Comparison of ENCODE assay signal across 17 cellular contexts in genomic region chr14:105664691-105665090, GRCh38.
A peak's percentile ranks its signal among the peaks of the same experiment; 100 is the strongest.
DNase-seq lines count a peak whose midpoint lies in the region; ATAC-seq, FAIRE-seq and TF ChIP-seq lines count a peak whose summit lies in the region.
"Had no signal": no experiment of that assay in that cellular context is flagged by ENCODE, and none has a peak within 500 bp of the region (broad histone marks: within the 10 kb centered on the region; RNA-seq: fewer than 3 reads in every experiment).

No MANE protein-coding gene starts in this region.

- no peak for TF ChIP-seq EP300 in HepG2 (IDR thresholded peaks at IDR 0.05; ENCODE audit: low read depth in 2 of 2, low read length in 2 of 2)
- no peak for TF ChIP-seq EP300 in HepG2 (CRISPR knock-in tag; IDR thresholded peaks at IDR 0.05; ENCODE audit: borderline replicate concordance)

- no peaks in the 10 kb centered on the region for H3K79me2 ChIP-seq in HepG2 (ENCODE audit: insufficient read depth, low read length)

- H3K27me3 Mint-ChIP-seq in activated T-helper 2 cell treated with anti-CD3 and anti-CD28 coated beads, Interferon-gamma antibody, Interleukin-2, Interleukin-4, amounts not matched to agents 10 μg/mL and 5 μg/mL and 100 μg/mL, durations not matched to agents 14 hours and 24 hours and 36 hours (ENCODE audit: low read depth) = no peaks in the 10 kb centered on the region
- peaks cover 0 to 9% of the 10 kb centered on the region in 2 donors for H3K27me3 Mint-ChIP-seq in natural killer cell (ENCODE audit: low read depth in 2 of 2)
- H3K27me3 Mint-ChIP-seq: B cell had no signal

- POLR2A ChIA-PET in HepG2 (lab: Yijun Ruan, JAX) = no interaction called here

- WGBS in right lobe of liver (ENCODE audit: insufficient coverage, low coverage, low lambda C conversion rate, missing lambda C conversion rate) = 67% methylated on average over 1 of the region's 4 CpGs
- 0% methylated on average over 1 of the region's 4 CpGs for WGBS in HepG2 (ENCODE audit: low lambda C conversion rate)
- 70 to 89% (median 79%) methylated on average over 2 to 4 of the region's 4 CpGs for WGBS in spleen, 5 donors

- H3K9ac ChIP-seq in HepG2 (ENCODE audit: insufficient read depth, low read depth, low read length) = no peak overlapping the region

- TF ChIP-seq POLR2A in right lobe of liver (IDR thresholded peaks at IDR 0.05) (no peak), HepG2 (IDR thresholded peaks at IDR 0.05; ENCODE audit: insufficient read depth in 1 of 2, low read depth in 2 of 2, low read length in 2 of 2) (no peak), spleen (IDR thresholded peaks at IDR 0.05) (no peak)

- H2AFZ ChIP-seq in HepG2 (ENCODE audit: low read length) = no peak overlapping the region

- TF ChIP-seq CTCF in right lobe of liver (IDR thresholded peaks at IDR 0.05) = no peak
- TF ChIP-seq CTCF in HepG2 (CRISPR knock-in tag; IDR thresholded peaks at IDR 0.05) = no peak
- no peak for TF ChIP-seq CTCF in spleen (IDR thresholded peaks at IDR 0.05 in 8 of 11, conservative IDR thresholded peaks at IDR 0.05 in 3 of 11)
- TF ChIP-seq CTCF in natural killer cell (IDR thresholded peaks at IDR 0.05) = no peak

- no TSS peak for BruUV-seq in HepG2 (replicated peaks; lab: Mats Ljungman, UMichigan)

- no peak overlapping the region for H3K4me2 ChIP-seq in HepG2 (ENCODE audit: low read depth, low read length)

- H4K20me1 ChIP-seq in HepG2 (ENCODE audit: insufficient read depth, low read length) = no peaks in the 10 kb centered on the region

- H3K36me3 Mint-ChIP-seq in activated T-helper 2 cell treated with anti-CD3 and anti-CD28 coated beads, Interferon-gamma antibody, Interleukin-2, Interleukin-4, amounts not matched to agents 10 μg/mL and 5 μg/mL and 100 μg/mL, durations not matched to agents 14 hours and 24 hours and 36 hours (ENCODE audit: low read depth) = no peaks in the 10 kb centered on the region
- H3K36me3 Mint-ChIP-seq in natural killer cell = no peaks in the 10 kb centered on the region

- H3K9me3 Mint-ChIP-seq in activated T-helper 2 cell treated with anti-CD3 and anti-CD28 coated beads, Interferon-gamma antibody, Interleukin-2, Interleukin-4, amounts not matched to agents 10 μg/mL and 5 μg/mL and 100 μg/mL, durations not matched to agents 14 hours and 24 hours and 36 hours = peaks cover 8% of the 10 kb centered on the region
- H3K9me3 Mint-ChIP-seq in natural killer cell = peaks cover 8 to 9% of the 10 kb centered on the region in 2 donors

- no peak overlapping the region for H3K4me3 ChIP-seq in right lobe of liver
- H3K4me3 ChIP-seq in HepG2 (replicated peaks in 1 of 3; ENCODE audit: insufficient read depth in 1 of 3, low read depth in 2 of 3, low read length in 3 of 3) = no peak overlapping the region
- no peak overlapping the region for H3K4me3 ChIP-seq in spleen

- in situ Hi-C loops in HepG2 (cut with HindIII; ENCODE audit: extremely low pct_ligation_motif_present, low pct_unique_long_range_greater_than_20kb) = no loop called here

- H3K36me3 ChIP-seq in right lobe of liver = no peaks in the 10 kb centered on the region
- no peaks in the 10 kb centered on the region for H3K36me3 ChIP-seq in HepG2 (replicated peaks in 1 of 2; ENCODE audit: control insufficient read depth in 1 of 2, insufficient read depth in 2 of 2, low read length in 2 of 2)
- H3K36me3 ChIP-seq in spleen = no peaks in the 10 kb centered on the region

- H3K27ac Mint-ChIP-seq in activated T-helper 2 cell treated with anti-CD3 and anti-CD28 coated beads, Interferon-gamma antibody, Interleukin-2, Interleukin-4, amounts not matched to agents 10 μg/mL and 5 μg/mL and 100 μg/mL, durations not matched to agents 14 hours and 24 hours and 36 hours = no peak overlapping the region
- H3K27ac Mint-ChIP-seq in natural killer cell = no peak overlapping the region
- H3K27ac Mint-ChIP-seq: B cell; CD4-positive, alpha-beta T cell; H9 had no signal

- H3K4me1 ChIP-seq in right lobe of liver = peaks cover 0 to 6% (median 2%) of the 10 kb centered on the region in 4 donors
- no peaks in the 10 kb centered on the region for H3K4me1 ChIP-seq in HepG2 (ENCODE audit: insufficient read depth, low read length)
- no peaks in the 10 kb centered on the region for H3K4me1 ChIP-seq in spleen

- no peak overlapping the region for H3K27ac ChIP-seq in right lobe of liver
- no peak overlapping the region for H3K27ac ChIP-seq in HepG2 (ENCODE audit: extremely low read length, insufficient read depth, low read length)
- H3K27ac ChIP-seq in spleen = no peak overlapping the region

- H3K27me3 ChIP-seq in right lobe of liver = no peaks in the 10 kb centered on the region
- peaks cover 0 to 20% of the 10 kb centered on the region in 2 experiments; a peak in 4 of 5 replicates for H3K27me3 ChIP-seq in HepG2 (ENCODE audit: control insufficient read depth in 1 of 2, insufficient read depth in 2 of 2, low read length in 2 of 2)
- H3K27me3 ChIP-seq in spleen (replicated peaks in 1 of 7) = no peaks in the 10 kb centered on the region

- no peak for TF ChIP-seq RAD21 in HepG2 (CRISPR knock-in tag; IDR thresholded peaks at IDR 0.05)

- no peaks in the 10 kb centered on the region for H3K9me3 ChIP-seq in right lobe of liver
- H3K9me3 ChIP-seq in HepG2 (ENCODE audit: low read length) = no peaks in the 10 kb centered on the region
- H3K9me3 ChIP-seq in spleen = peaks cover 0 to under 1% (median 0%) of the 10 kb centered on the region in 8 donors

- ATAC-seq in right lobe of liver (peak; percentile 28 to 56 (median 33)), HepG2 (no peak), left lobe of liver (peak; percentile 72), natural killer cell (no peak), GM19324 (IDR thresholded peaks at IDR 0.05; ENCODE audit: low FRiP score, unreplicated experiment) (no peak)

- H3K4me3 Mint-ChIP-seq in activated T-helper 2 cell treated with anti-CD3 and anti-CD28 coated beads, Interferon-gamma antibody, Interleukin-2, Interleukin-4, amounts not matched to agents 10 μg/mL and 5 μg/mL and 100 μg/mL, durations not matched to agents 14 hours and 24 hours and 36 hours (ENCODE audit: low read depth) = no peak overlapping the region
- H3K4me3 Mint-ChIP-seq in natural killer cell = no peak overlapping the region
- H3K4me3 Mint-ChIP-seq: B cell; CD4-positive, alpha-beta T cell; H9 had no signal

- intact Hi-C loops in right lobe of liver (cut with DNase I) (no loop called here), HepG2 (cut with micrococcal nuclease; ENCODE audit: unreplicated experiment) (no loop called here), spleen (cut with DNase I; ENCODE audit: low total_unique reads) (no loop called here), natural killer cell (cut with micrococcal nuclease) (no loop called here)
- intact Hi-C loops in activated T-helper 2 cell treated with anti-CD3 and anti-CD28 coated beads, Interferon-gamma antibody, Interleukin-2, Interleukin-4, amounts not matched to agents 10 μg/mL and 5 μg/mL and 100 μg/mL, durations not matched to agents 14 hours and 24 hours and 36 hours (cut with micrococcal nuclease) = no loop called here

- no peaks in the 10 kb centered on the region for H3K4me1 Mint-ChIP-seq in activated T-helper 2 cell treated with anti-CD3 and anti-CD28 coated beads, Interferon-gamma antibody, Interleukin-2, Interleukin-4, amounts not matched to agents 10 μg/mL and 5 μg/mL and 100 μg/mL, durations not matched to agents 14 hours and 24 hours and 36 hours (ENCODE audit: low read depth)
- H3K4me1 Mint-ChIP-seq in natural killer cell = peaks cover 0 to 9% of the 10 kb centered on the region in 2 donors
- H3K4me1 Mint-ChIP-seq: H9 had no signal

- DNase-seq in right lobe of liver = no peak
- DNase-seq in HepG2 (ENCODE audit: low spot score) = no peak
- DNase-seq in left lobe of liver (ENCODE audit: low spot score) = no peak
- DNase-seq in spleen = peak; percentile 66
- DNase-seq in activated T-helper 2 cell treated with anti-CD3 and anti-CD28 coated beads, Interferon-gamma antibody, Interleukin-2, Interleukin-4, amounts not matched to agents 10 μg/mL and 5 μg/mL and 100 μg/mL, durations not matched to agents 14 hours and 24 hours and 36 hours (ENCODE audit: low spot score) = no peak
- DNase-seq in natural killer cell = no peak
- DNase-seq: C1 segment of cervical spinal cord; CD4-positive, alpha-beta T cell; DMS79 treated with DMSO at 0.1 percent for 48 hours; EL; GOT3; H9 had no signal

- CTCF ChIA-PET in HepG2 (lab: Yijun Ruan, JAX; ENCODE audit: low intra/inter-chr PET ratio, low total read pairs) = no interaction called here

- no peak for FAIRE-seq in HepG2 (lab: Jason Lieb, UNC)
- FAIRE-seq: A204.1, G401.6, GM12892 had no signal

TF ChIP-seq in HepG2, 621 proteins besides CTCF, POLR2A, EP300 and RAD21 (continues in another document):
- TF ChIP-seq ZNF598 (CRISPR knock-in tag; IDR thresholded peaks at IDR 0.05; ENCODE audit: borderline replicate concordance) (no peak), ZNF879 (CRISPR knock-in tag; IDR thresholded peaks at IDR 0.05) (no peak), SKIL (CRISPR knock-in tag; IDR thresholded peaks at IDR 0.05; ENCODE audit: borderline replicate concordance) (no peak), POLR2G (IDR thresholded peaks at IDR 0.05; ENCODE audit: low read depth, low read length) (no peak), SYNCRIP (IDR thresholded peaks at IDR 0.05; ENCODE audit: insufficient read depth, low read depth, low read length) (no peak)

Comparison
In these comparisons a context has a peak if more than half of its experiments do, and no peak if none do; other contexts are left out.
1. ATAC-seq: peak in right lobe of liver (4 of 4) and left lobe of liver (single experiment); none in HepG2 (single experiment), natural killer cell (0 of 3) and GM19324 (single experiment).